22 cellular contexts compared by ENCODE assay signal in the genomic region with DNA sequence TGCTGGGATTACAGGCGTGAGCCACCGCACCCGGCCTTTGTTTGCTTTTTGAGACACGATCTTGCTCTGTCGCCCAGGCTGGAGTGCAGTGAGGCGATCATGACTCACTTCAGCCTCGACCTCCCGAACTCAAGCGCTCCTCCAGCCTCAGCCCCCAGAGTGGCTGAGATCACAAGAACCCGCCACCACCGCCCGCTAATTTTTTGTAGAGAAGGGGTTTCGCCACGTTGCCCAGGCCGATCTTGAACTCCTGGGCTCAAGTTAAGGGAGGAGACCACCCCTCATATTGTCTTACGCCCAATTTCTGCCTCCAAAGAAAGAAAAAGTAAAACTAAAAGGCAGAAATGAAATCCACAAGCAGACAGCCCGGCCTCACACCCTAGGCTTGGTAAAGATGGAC. TPM values are rescaled to one million over a fixed set of nuclear protein-coding genes. Genes with fewer than 3 reads are reported as not detected.
DNase-seq lines count a peak whose midpoint lies in the region; ATAC-seq, FAIRE-seq and TF ChIP-seq lines count a peak whose summit lies in the region.
"Had no signal": no experiment of that assay in that cellular context is flagged by ENCODE, and none has a peak within 500 bp of the region (broad histone marks: within the 10 kb centered on the region; RNA-seq: fewer than 3 reads in every experiment).

No MANE protein-coding gene starts in this region.

- BruUV-seq in K562 (replicated peaks; lab: Mats Ljungman, UMichigan): no TSS peak

- 90% methylated on average over 16 of the region's 17 CpGs for WGBS in K562 (ENCODE audit: insufficient coverage, low coverage, missing lambda C conversion rate)

- no peak overlapping the region for H3K27ac Mint-ChIP-seq in activated CD4-positive, alpha-beta T cell treated with anti-CD3 and anti-CD28 coated beads, Interleukin-2, amount 10 ng/mL, durations not matched to agents 24 days and 14 days
- no peak overlapping the region for H3K27ac Mint-ChIP-seq in activated CD4-positive, alpha-beta T cell treated with anti-CD3 and anti-CD28 coated beads, Interleukin-2, amount 10 ng/mL, durations not matched to agents 7 days and 5 days
- H3K27ac Mint-ChIP-seq in CD4-positive, alpha-beta memory T cell: peak overlapping the region in 5 of 7 donors; percentile 2 to 97 (median 96)
- H3K27ac Mint-ChIP-seq in naive thymus-derived CD8-positive, alpha-beta T cell: peak overlapping the region in 8 of 10 donors; percentile 49 to 98 (median 95)

- no peak overlapping the region for H3K4me2 ChIP-seq in K562 (ENCODE audit: insufficient read depth, low read length)

- H3K4me3 Mint-ChIP-seq in activated CD4-positive, alpha-beta T cell treated with anti-CD3 and anti-CD28 coated beads, Interleukin-2, amount 10 ng/mL, durations not matched to agents 24 days and 14 days: peak overlapping the region; percentile 32
- no peak overlapping the region for H3K4me3 Mint-ChIP-seq in activated CD4-positive, alpha-beta T cell treated with anti-CD3 and anti-CD28 coated beads, Interleukin-2, amount 10 ng/mL, durations not matched to agents 7 days and 5 days
- H3K4me3 Mint-ChIP-seq in CD4-positive, alpha-beta memory T cell: peak overlapping the region; percentile 20 to 93 (median 72)
- H3K4me3 Mint-ChIP-seq in naive thymus-derived CD8-positive, alpha-beta T cell: peak overlapping the region in 4 of 10 donors; percentile 50 to 93 (median 71)

- no peak for DNase-seq in activated CD4-positive, alpha-beta T cell treated with anti-CD3 and anti-CD28 coated beads, Interleukin-2, amount 10 ng/mL, durations not matched to agents 24 days and 14 days
- DNase-seq in activated CD4-positive, alpha-beta T cell treated with anti-CD3 and anti-CD28 coated beads, Interleukin-2, amount 10 ng/mL, durations not matched to agents 7 days and 5 days: no peak
- DNase-seq in CD4-positive, alpha-beta memory T cell: no peak
- DNase-seq in K562 (ENCODE audit: extremely low read depth in 1 of 4, low spot score in 3 of 4) (no peak), iPS-NIHi11 (ENCODE audit: low spot score) (no peak), gastrocnemius medialis (no peak), NCI-H1694 (lab: John Stamatoyannopoulos, UW) (no peak)
- no peak for DNase-seq in naive thymus-derived CD8-positive, alpha-beta T cell
- DNase-seq: AML-193, amygdala, COR-L47, DMS79, KBM-7, NCI-H146, NCI-H510A treated with DMSO at 0.1 percent for 48 hours, PC-9, SIG-M5, substantia nigra had no signal

- CTCF ChIA-PET in activated CD4-positive, alpha-beta T cell treated with anti-CD3 and anti-CD28 coated beads, Interleukin-2, amount 10 ng/mL, durations not matched to agents 7 days and 5 days (lab: Charles Lee): no interaction called here
- CTCF ChIA-PET in CD4-positive, alpha-beta memory T cell (lab: Charles Lee; ENCODE audit: partially characterized antibody): no interaction called here
- CTCF ChIA-PET in K562 (lab: Yijun Ruan, JAX; ENCODE audit: low intra/inter-chr PET ratio): no interaction called here

- POLR2A ChIA-PET in activated CD4-positive, alpha-beta T cell treated with anti-CD3 and anti-CD28 coated beads, Interleukin-2, amount 10 ng/mL, durations not matched to agents 7 days and 5 days (lab: Charles Lee): no interaction called here
- POLR2A ChIA-PET in CD4-positive, alpha-beta memory T cell (lab: Charles Lee; ENCODE audit: partially characterized antibody): no interaction called here
- POLR2A ChIA-PET in K562 (lab: Yijun Ruan, JAX): no interaction called here
- POLR2A ChIA-PET in naive thymus-derived CD8-positive, alpha-beta T cell (lab: Charles Lee): interaction anchor here (0.7 kb wide), 1 partner anchor 377 kb away, joined by 3 read pairs; no protein-coding TSS in a partner anchor

- TF ChIP-seq CTCF in K562 (IDR thresholded peaks at IDR 0.05 in 2 of 3, conservative IDR thresholded peaks at IDR 0.05 in 1 of 3; ENCODE audit: insufficient read depth in 2 of 3, low read depth in 1 of 3, low read length in 3 of 3): no peak
- no peak for TF ChIP-seq CTCF in gastrocnemius medialis (IDR thresholded peaks at IDR 0.05 in 4 of 5, conservative IDR thresholded peaks at IDR 0.05 in 1 of 5)

- H3K9me1 ChIP-seq in K562 (ENCODE audit: control insufficient read depth, insufficient read depth, low read length): no peaks in the 10 kb centered on the region

- H3K36me3 ChIP-seq in CD4-positive, alpha-beta memory T cell (ENCODE audit: insufficient read depth, low read length): no peaks in the 10 kb centered on the region
- H3K36me3 ChIP-seq in K562 (ENCODE audit: control insufficient read depth, insufficient read depth, low read length) (peaks cover 11% of the 10 kb centered on the region), gastrocnemius medialis (no peaks in the 10 kb centered on the region)
- H3K36me3 ChIP-seq: upper lobe of right lung had no signal

- no peaks in the 10 kb centered on the region for H4K20me1 ChIP-seq in K562 (replicated peaks; ENCODE audit: control insufficient read depth, insufficient read depth, low read length)

- H3K27ac ChIP-seq in CD4-positive, alpha-beta memory T cell (ENCODE audit: low read depth, low read length): no peak overlapping the region
- no peak overlapping the region for H3K27ac ChIP-seq in K562 (ENCODE audit: extremely low read depth, low read depth, low read length)
- no peak overlapping the region for H3K27ac ChIP-seq in gastrocnemius medialis

- no peak overlapping the region for H3K4me3 ChIP-seq in CD4-positive, alpha-beta memory T cell (ENCODE audit: low read length in 2 of 2)
- no peak overlapping the region for H3K4me3 ChIP-seq in K562
- H3K4me3 ChIP-seq in gastrocnemius medialis: no peak overlapping the region
- H3K4me3 ChIP-seq: upper lobe of right lung had no signal

- TF ChIP-seq POLR2A in K562 (conservative IDR thresholded peaks at IDR 0.05) (no peak), gastrocnemius medialis (IDR thresholded peaks at IDR 0.05) (no peak)

- peaks cover 4% of the 10 kb centered on the region for H3K27me3 Mint-ChIP-seq in activated CD4-positive, alpha-beta T cell treated with anti-CD3 and anti-CD28 coated beads, Interleukin-2, amount 10 ng/mL, durations not matched to agents 24 days and 14 days
- H3K27me3 Mint-ChIP-seq in activated CD4-positive, alpha-beta T cell treated with anti-CD3 and anti-CD28 coated beads, Interleukin-2, amount 10 ng/mL, durations not matched to agents 7 days and 5 days: no peaks in the 10 kb centered on the region
- H3K27me3 Mint-ChIP-seq in CD4-positive, alpha-beta memory T cell: no peaks in the 10 kb centered on the region
- H3K27me3 Mint-ChIP-seq in naive thymus-derived CD8-positive, alpha-beta T cell: no peaks in the 10 kb centered on the region

- H2AFZ ChIP-seq in K562 (ENCODE audit: low read depth, low read length): no peak overlapping the region

- H3K9ac ChIP-seq in K562 (ENCODE audit: insufficient read depth in 1 of 2, low read depth in 2 of 2, low read length in 2 of 2): no peak overlapping the region

- ATAC-seq in K562: no peak
- no peak for ATAC-seq in naive thymus-derived CD8-positive, alpha-beta T cell
- ATAC-seq in gastrocnemius medialis: no peak
- ATAC-seq: activated CD4-positive, CD25-positive, alpha-beta regulatory T cell treated with anti-CD3 and anti-CD28 coated beads, Interleukin-2, amount 50 U/mL, for 24 hours; upper lobe of right lung had no signal

- H3K9me3 Mint-ChIP-seq in activated CD4-positive, alpha-beta T cell treated with anti-CD3 and anti-CD28 coated beads, Interleukin-2, amount 10 ng/mL, durations not matched to agents 24 days and 14 days: peaks cover 3% of the 10 kb centered on the region
- no peaks in the 10 kb centered on the region for H3K9me3 Mint-ChIP-seq in activated CD4-positive, alpha-beta T cell treated with anti-CD3 and anti-CD28 coated beads, Interleukin-2, amount 10 ng/mL, durations not matched to agents 7 days and 5 days
- H3K9me3 Mint-ChIP-seq in CD4-positive, alpha-beta memory T cell: peaks cover 0 to 3% (median 0%) of the 10 kb centered on the region in 8 donors
- no peaks in the 10 kb centered on the region for H3K9me3 Mint-ChIP-seq in naive thymus-derived CD8-positive, alpha-beta T cell

- peaks cover 35% of the 10 kb centered on the region for H3K79me2 ChIP-seq in K562 (ENCODE audit: control insufficient read depth, insufficient read depth, low read length)

- peaks cover 24% of the 10 kb centered on the region for H3K36me3 Mint-ChIP-seq in activated CD4-positive, alpha-beta T cell treated with anti-CD3 and anti-CD28 coated beads, Interleukin-2, amount 10 ng/mL, durations not matched to agents 24 days and 14 days (ENCODE audit: low read depth)
- peaks cover 11% of the 10 kb centered on the region for H3K36me3 Mint-ChIP-seq in activated CD4-positive, alpha-beta T cell treated with anti-CD3 and anti-CD28 coated beads, Interleukin-2, amount 10 ng/mL, durations not matched to agents 7 days and 5 days (ENCODE audit: low read depth)
- peaks cover 0 to 17% of the 10 kb centered on the region in 2 donors for H3K36me3 Mint-ChIP-seq in CD4-positive, alpha-beta memory T cell
- peaks cover 0 to 2% (median 0%) of the 10 kb centered on the region in 3 donors for H3K36me3 Mint-ChIP-seq in naive thymus-derived CD8-positive, alpha-beta T cell

- no peak for TF ChIP-seq EP300 in K562 (IDR thresholded peaks at IDR 0.05; ENCODE audit: low read length)

- intact Hi-C loops in activated CD4-positive, alpha-beta T cell treated with anti-CD3 and anti-CD28 coated beads, Interleukin-2, amount 10 ng/mL, durations not matched to agents 24 days and 14 days (cut with micrococcal nuclease): loop anchor here (5.0 kb wide), 2 partner anchors 33 to 72 kb away; a partner anchor contains a TSS
- intact Hi-C loops in CD4-positive, alpha-beta memory T cell (cut with micrococcal nuclease): loop anchor here (5.0 kb wide), 1 partner anchor 78 kb away; a partner anchor contains a TSS
- intact Hi-C loops in K562 (cut with micrococcal nuclease): no loop called here
- intact Hi-C loops in gastrocnemius medialis (cut with DNase I; ENCODE audit: low total_unique reads): loop anchor here (5.0 kb wide), 1 partner anchor 72 kb away; a partner anchor contains a TSS

- peaks cover 23% of the 10 kb centered on the region for H3K4me1 ChIP-seq in CD4-positive, alpha-beta memory T cell (ENCODE audit: insufficient read depth, low read length)
- peaks cover 6 to 23% of the 10 kb centered on the region in 2 experiments; a peak in 4 of 5 replicates for H3K4me1 ChIP-seq in K562 (replicated peaks in 1 of 2; ENCODE audit: control insufficient read depth in 2 of 2, insufficient read depth in 2 of 2, low read length in 2 of 2)
- peaks cover 11 to 12% of the 10 kb centered on the region in 2 donors for H3K4me1 ChIP-seq in gastrocnemius medialis

- H3K4me1 Mint-ChIP-seq in activated CD4-positive, alpha-beta T cell treated with anti-CD3 and anti-CD28 coated beads, Interleukin-2, amount 10 ng/mL, durations not matched to agents 24 days and 14 days: peaks cover 36% of the 10 kb centered on the region
- H3K4me1 Mint-ChIP-seq in activated CD4-positive, alpha-beta T cell treated with anti-CD3 and anti-CD28 coated beads, Interleukin-2, amount 10 ng/mL, durations not matched to agents 7 days and 5 days: peaks cover 50% of the 10 kb centered on the region
- H3K4me1 Mint-ChIP-seq in CD4-positive, alpha-beta memory T cell: peaks cover 24 to 58% (median 30%) of the 10 kb centered on the region in 4 donors
- H3K4me1 Mint-ChIP-seq in naive thymus-derived CD8-positive, alpha-beta T cell: peaks cover 20 to 46% (median 45%) of the 10 kb centered on the region in 4 donors

- no peak for FAIRE-seq in K562 (lab: Jason Lieb, UNC)
- FAIRE-seq: A204.1, H54 had no signal

- in situ Hi-C loops in K562 (cut with MboI) (no loop called here), gastrocnemius medialis (cut with MboI; ENCODE audit: low sequenced_read_pairs in 4 of 4) (no loop called here)

- no peaks in the 10 kb centered on the region for H3K27me3 ChIP-seq in CD4-positive, alpha-beta memory T cell (ENCODE audit: insufficient read depth, low read length)
- H3K27me3 ChIP-seq in K562 (ENCODE audit: control insufficient read depth in 2 of 2, insufficient read depth in 2 of 2, low read length in 2 of 2) (no peaks in the 10 kb centered on the region), gastrocnemius medialis (no peaks in the 10 kb centered on the region)
- H3K27me3 ChIP-seq: upper lobe of right lung had no signal

- H3K9me3 ChIP-seq in CD4-positive, alpha-beta memory T cell (ENCODE audit: control insufficient read depth in 1 of 2, low read length in 2 of 2): no peaks in the 10 kb centered on the region
- H3K9me3 ChIP-seq in K562 (replicated peaks; ENCODE audit: control insufficient read depth, insufficient read depth, low read depth, low read length) (no peaks in the 10 kb centered on the region), gastrocnemius medialis (no peaks in the 10 kb centered on the region)
- H3K9me3 ChIP-seq: upper lobe of right lung had no signal

- no peak for TF ChIP-seq RAD21 in K562 (CRISPR knock-in tag; conservative IDR thresholded peaks at IDR 0.05 in 1 of 2, IDR thresholded peaks at IDR 0.05 in 1 of 2)

RNA-seq across cellular contexts. Expression of a gene that starts 1.5 kb away (rescaled TPM):
- total RNA-seq in activated CD4-positive, alpha-beta T cell treated with anti-CD3 and anti-CD28 coated beads, Interleukin-2, amount 10 ng/mL, durations not matched to agents 24 days and 14 days: 77.4 and 82.8 TPM in 2 replicates
- 10 to 100 TPM; 47.7 to 55.2 TPM for total RNA-seq in activated CD4-positive, alpha-beta T cell treated with anti-CD3 and anti-CD28 coated beads, Interleukin-2, amount 10 ng/mL, durations not matched to agents 7 days and 5 days
- 10 to 100 TPM; 26.4 to 27.3 TPM for total RNA-seq in CD4-positive, alpha-beta memory T cell
- 10 to 100 TPM in 1 of 2 donors, 1 to 10 TPM in 1; 7.8 to 13.7 TPM for polyA plus RNA-seq in CD4-positive, alpha-beta memory T cell
- 265 and 326 TPM in 2 replicates for total RNA-seq in K562 (2011; cell fraction: chromatin; rRNA removed; ENCODE audit: low replicate concordance)
- total RNA-seq in K562 (2011; cell fraction: nucleolus; rRNA removed): 95.2 and 116 TPM in 2 replicates
- total RNA-seq in K562 (2011; cell fraction: nucleoplasm; rRNA removed): 147 and 156 TPM in 2 replicates
- total RNA-seq in K562 (2014; rRNA removed) (35.0 and 37.1 TPM in 2 replicates), K562 (2014; rRNA removed; fragmentation: Illumina TruSeq; extraction: Trizol) (49.4 and 50.7 TPM in 2 replicates), K562 (2015; rRNA removed; fragmentation: Illumina TruSeq; extraction: Trizol) (47.5 and 52.5 TPM in 2 replicates), K562 (2021) (43.2 and 46.7 TPM in 2 replicates), gastrocnemius medialis (1 to 10 TPM; 2.9 to 9.2 (median 6.9) TPM)
- polyA plus RNA-seq in K562 (2011; rRNA removed) (114 and 134 TPM in 2 replicates), K562 (2014; fragmentation: Illumina TruSeq; extraction: Trizol) (92.7 and 113 TPM in 2 replicates), K562 (2014; fragmentation: Nextera tagmentation; extraction: Ambion mirVana) (1 to 10 TPM; 2.7 to 5.6 TPM), K562 (2014; rRNA removed) (44.4 and 52.8 TPM in 2 replicates)
- polyA plus RNA-seq in K562 (2011; cell fraction: cytosol; rRNA removed): 93.4 and 98.1 TPM in 2 replicates
- polyA plus RNA-seq in K562 (2011; cell fraction: nucleus; rRNA removed): 150 and 166 TPM in 2 replicates
- 38.7 and 48.5 TPM in 2 replicates for polyA plus RNA-seq in K562 (2012)
- polyA minus RNA-seq in K562 (2011; rRNA and poly(A)+ RNA removed): 120 and 125 TPM in 2 replicates
- 44.7 and 51.1 TPM in 2 replicates for polyA minus RNA-seq in K562 (2011; cell fraction: cytosol; rRNA and poly(A)+ RNA removed)
- polyA minus RNA-seq in K562 (2011; cell fraction: nucleus; rRNA and poly(A)+ RNA removed): 49.7 and 85.1 TPM in 2 replicates
- 10 to 100 TPM; 24.5 to 24.7 TPM for total RNA-seq in naive thymus-derived CD8-positive, alpha-beta T cell
- polyA plus RNA-seq in naive thymus-derived CD8-positive, alpha-beta T cell: 10 to 100 TPM in 2 of 3 donors, 1 to 10 TPM in 1; 9.7 to 13.5 (median 10.9) TPM

RNA-seq across cellular contexts. Expression of a gene that starts 54.4 kb away (rescaled TPM):
- 3.0 and 3.4 TPM in 2 replicates for total RNA-seq in activated CD4-positive, alpha-beta T cell treated with anti-CD3 and anti-CD28 coated beads, Interleukin-2, amount 10 ng/mL, durations not matched to agents 24 days and 14 days
- total RNA-seq in activated CD4-positive, alpha-beta T cell treated with anti-CD3 and anti-CD28 coated beads, Interleukin-2, amount 10 ng/mL, durations not matched to agents 7 days and 5 days: under 1 TPM; 0.25 to 0.67 TPM
- under 1 TPM; 0.55 to 0.67 TPM for total RNA-seq in CD4-positive, alpha-beta memory T cell
- not detected for polyA plus RNA-seq in CD4-positive, alpha-beta memory T cell
- 5.1 and 29.5 TPM in 2 replicates for total RNA-seq in K562 (2011; cell fraction: chromatin; rRNA removed; ENCODE audit: low replicate concordance)
- total RNA-seq in K562 (2011; cell fraction: nucleolus; rRNA removed): 17.6 and 26.3 TPM in 2 replicates
- 11.7 and 13.1 TPM in 2 replicates for total RNA-seq in K562 (2011; cell fraction: nucleoplasm; rRNA removed)
- 0.54 and 2.6 TPM in 2 replicates for total RNA-seq in K562 (2014; rRNA removed)
- total RNA-seq in K562 (2014; rRNA removed; fragmentation: Illumina TruSeq; extraction: Trizol): 0.29 TPM in 1 of 2 replicates, not detected in the other
- 0.79 and 1.3 TPM in 2 replicates for total RNA-seq in K562 (2015; rRNA removed; fragmentation: Illumina TruSeq; extraction: Trizol)
- 2.1 and 3.5 TPM in 2 replicates for total RNA-seq in K562 (2021)
- polyA plus RNA-seq in K562 (2011; rRNA removed): 0.45 and 1.9 TPM in 2 replicates
- polyA plus RNA-seq in K562 (2011; cell fraction: cytosol; rRNA removed): 0.68 and 3.8 TPM in 2 replicates
- polyA plus RNA-seq in K562 (2011; cell fraction: nucleus; rRNA removed): 3.4 and 6.9 TPM in 2 replicates
- polyA plus RNA-seq in K562 (2012): 2.2 and 4.8 TPM in 2 replicates
- 2.9 and 5.4 TPM in 2 replicates for polyA plus RNA-seq in K562 (2014; fragmentation: Illumina TruSeq; extraction: Trizol)
- polyA plus RNA-seq in K562 (2014; fragmentation: Nextera tagmentation; extraction: Ambion mirVana): under 1 TPM; 0.27 to 0.52 TPM
- 1.1 and 1.5 TPM in 2 replicates for polyA plus RNA-seq in K562 (2014; rRNA removed)
- 0.53 and 1.1 TPM in 2 replicates for polyA minus RNA-seq in K562 (2011; rRNA and poly(A)+ RNA removed)
- polyA minus RNA-seq in K562 (2011; cell fraction: cytosol; rRNA and poly(A)+ RNA removed): 1.3 and 2.0 TPM in 2 replicates
- 3.1 and 5.8 TPM in 2 replicates for polyA minus RNA-seq in K562 (2011; cell fraction: nucleus; rRNA and poly(A)+ RNA removed)
- 1 to 10 TPM in 1 of 2 experiments, not detected in 1; 1.4 TPM for total RNA-seq in naive thymus-derived CD8-positive, alpha-beta T cell
- polyA plus RNA-seq in naive thymus-derived CD8-positive, alpha-beta T cell: not detected
- total RNA-seq in gastrocnemius medialis: 10 to 100 TPM in 1 of 4 donors, 1 to 10 TPM in 3; 5.0 to 11.6 (median 5.6) TPM

Comparison
In these comparisons a context has a peak if more than half of its experiments do, and no peak if none do; other contexts are left out.
1. H3K27ac Mint-ChIP-seq: peak in CD4-positive, alpha-beta memory T cell (5 of 7) and naive thymus-derived CD8-positive, alpha-beta T cell (8 of 10); none in activated CD4-positive, alpha-beta T cell treated with anti-CD3 and anti-CD28 coated beads, Interleukin-2, amount 10 ng/mL, durations not matched to agents 24 days and 14 days (single experiment) and activated CD4-positive, alpha-beta T cell treated with anti-CD3 and anti-CD28 coated beads, Interleukin-2, amount 10 ng/mL, durations not matched to agents 7 days and 5 days (single experiment).